In genomic region chr1:36450919-36451305, GRCh38 we compare ENCODE assay signal across 8 cellular contexts. TPM values are rescaled to one million over a fixed set of nuclear protein-coding genes. Genes with fewer than 3 reads are reported as not detected.
DNase-seq lines count a peak whose midpoint lies in the region; ATAC-seq and TF ChIP-seq lines count a peak whose summit lies in the region.

No MANE protein-coding gene starts in this region.

- TF ChIP-seq POLR2A in adrenal gland (IDR thresholded peaks at IDR 0.05) (no peak), stomach (IDR thresholded peaks at IDR 0.05) (no peak)

- H3K27me3 Mint-ChIP-seq in IgD-negative memory B cell (no peaks in the 10 kb centered on the region), immature natural killer cell (ENCODE audit: low read depth in 3 of 3) (peaks cover 8 to 11% (median 11%) of the 10 kb centered on the region in 3 donors)

- H3K4me3 Mint-ChIP-seq in IgD-negative memory B cell (peak overlapping the region; percentile 90 to 96 (median 95)), immature natural killer cell (peak overlapping the region; percentile 86 to 94 (median 87))

- H3K9me3 Mint-ChIP-seq in IgD-negative memory B cell (peaks cover 0 to 2% (median 0%) of the 10 kb centered on the region in 3 donors), immature natural killer cell (no peaks in the 10 kb centered on the region)

- H3K27me3 ChIP-seq in adrenal gland (no peaks in the 10 kb centered on the region), stomach (no peaks in the 10 kb centered on the region)

- H3K36me3 Mint-ChIP-seq in IgD-negative memory B cell (peaks cover 5% of the 10 kb centered on the region), immature natural killer cell (peaks cover 6 to 12% (median 7%) of the 10 kb centered on the region in 3 donors)

- TF ChIP-seq CTCF in adrenal gland (IDR thresholded peaks at IDR 0.05): no peak
- no peak for TF ChIP-seq CTCF in stomach (IDR thresholded peaks at IDR 0.05)

- no peaks in the 10 kb centered on the region for H3K9me3 ChIP-seq in adrenal gland (replicated peaks in 1 of 3)
- H3K9me3 ChIP-seq in stomach: no peaks in the 10 kb centered on the region

- 28 to 38% (median 32%) methylated on average over 17 to 18 of the region's 18 CpGs for WGBS in adrenal gland, 4 donors
- 26 to 43% (median 39%) methylated on average over 18 of the region's 18 CpGs for WGBS in stomach, 5 donors

- no peak for DNase-seq in adrenal gland
- DNase-seq in immature natural killer cell: no peak
- no peak for DNase-seq in stomach
- DNase-seq in NCI-H1092 treated with DMSO at 0.1 percent for 48 hours (lab: John Stamatoyannopoulos, UW): no peak
- DNase-seq in CD1c-positive myeloid dendritic cell (ENCODE audit: extremely low spot score): no peak

- intact Hi-C loops in adrenal gland (cut with DNase I) (no loop called here), stomach (cut with DNase I; ENCODE audit: low total_unique reads) (no loop called here)

- H3K4me1 ChIP-seq in adrenal gland (replicated peaks in 1 of 2): peaks cover 0 to 3% of the 10 kb centered on the region in 2 donors
- peaks cover 6 to 32% (median 16%) of the 10 kb centered on the region in 4 donors for H3K4me1 ChIP-seq in stomach

- peaks cover 12 to 21% (median 13%) of the 10 kb centered on the region in 3 donors for H3K4me1 Mint-ChIP-seq in IgD-negative memory B cell
- peaks cover 19 to 20% of the 10 kb centered on the region in 2 donors for H3K4me1 Mint-ChIP-seq in immature natural killer cell

- TF ChIP-seq EP300 in stomach (IDR thresholded peaks at IDR 0.05): no peak

- H3K27ac Mint-ChIP-seq in IgD-negative memory B cell (peak overlapping the region; percentile 99), immature natural killer cell (peak overlapping the region; percentile 87 to 96 (median 92))

- ATAC-seq in GM18520 (IDR thresholded peaks at IDR 0.05; ENCODE audit: unreplicated experiment) (no peak), HG02981 (IDR thresholded peaks at IDR 0.05; ENCODE audit: unreplicated experiment) (no peak)

- peak overlapping the region in 2 of 4 donors; percentile 51 to 82 for H3K4me3 ChIP-seq in adrenal gland
- H3K4me3 ChIP-seq in stomach: peak overlapping the region; percentile 59 to 90 (median 66)

- H3K27ac ChIP-seq in adrenal gland: peak overlapping the region; percentile 90 to 97 (median 97)
- H3K27ac ChIP-seq in stomach: peak overlapping the region; percentile 93 to 98 (median 95)

- H3K36me3 ChIP-seq in adrenal gland (replicated peaks in 1 of 2) (peaks cover 0 to 17% of the 10 kb centered on the region in 2 donors), stomach (peaks cover 11 to 25% (median 19%) of the 10 kb centered on the region in 4 donors)

RNA-seq across cellular contexts. Expression of gene OSCP1, which starts 0.7 kb away (rescaled TPM):
- polyA plus RNA-seq in IgD-negative memory B cell: 0.74 TPM
- total RNA-seq in adrenal gland: 10 to 100 TPM in 5 of 8 donors, 1 to 10 TPM in 3; 5.5 to 17.5 (median 10.7) TPM
- polyA plus RNA-seq in adrenal gland: 10 to 100 TPM; 11.1 to 20.5 (median 14.1) TPM
- 1 to 10 TPM in 1 of 3 donors, not detected in 2; 2.7 TPM for polyA plus RNA-seq in immature natural killer cell
- 10 to 100 TPM in 2 of 5 donors, 1 to 10 TPM in 3; 1.7 to 69.4 (median 9.7) TPM for total RNA-seq in stomach
- 1 to 10 TPM; 5.3 to 9.5 (median 8.6) TPM for polyA plus RNA-seq in stomach

RNA-seq across cellular contexts. Expression of gene MRPS15, which starts 13.3 kb away (rescaled TPM):
- 72.0 TPM for polyA plus RNA-seq in IgD-negative memory B cell
- 100 to 1,000 TPM in 1 of 8 donors, 10 to 100 TPM in 7; 49.8 to 116 (median 68.8) TPM for total RNA-seq in adrenal gland
- 100 to 1,000 TPM; 156 to 287 (median 256) TPM for polyA plus RNA-seq in adrenal gland
- polyA plus RNA-seq in immature natural killer cell: 100 to 1,000 TPM in 1 of 3 donors, 10 to 100 TPM in 2; 59.8 to 106 (median 63.8) TPM
- total RNA-seq in stomach: 100 to 1,000 TPM in 1 of 5 donors, 10 to 100 TPM in 4; 21.9 to 110 (median 33.8) TPM
- polyA plus RNA-seq in stomach: 100 to 1,000 TPM; 152 to 163 (median 161) TPM

RNA-seq across cellular contexts. Expression of gene CSF3R, which starts 31.8 kb away (rescaled TPM):
- polyA plus RNA-seq in IgD-negative memory B cell (1.9 TPM), adrenal gland (10 to 100 TPM in 2 of 3 donors, 1 to 10 TPM in 1; 2.3 to 24.5 (median 13.9) TPM), immature natural killer cell (1 to 10 TPM in 2 of 3 donors, under 1 TPM in 1; 0.91 to 3.1 (median 2.0) TPM), stomach (1 to 10 TPM; 1.6 to 6.7 (median 5.8) TPM)
- total RNA-seq in adrenal gland (10 to 100 TPM in 4 of 8 donors, 1 to 10 TPM in 4; 4.6 to 21.7 (median 11.1) TPM), stomach (10 to 100 TPM in 4 of 5 donors, not detected in 1; 12.7 to 30.9 (median 21.2) TPM)

RNA-seq across cellular contexts. Expression of gene LSM10, which starts 53.2 kb away (rescaled TPM):
- polyA plus RNA-seq in IgD-negative memory B cell: 345 TPM
- total RNA-seq in adrenal gland: 10 to 100 TPM; 13.2 to 42.1 (median 34.9) TPM
- polyA plus RNA-seq in adrenal gland: 10 to 100 TPM; 33.5 to 48.7 (median 39.9) TPM
- polyA plus RNA-seq in immature natural killer cell: 100 to 1,000 TPM; 156 to 181 (median 164) TPM
- 100 to 1,000 TPM in 1 of 5 donors, 10 to 100 TPM in 3, 1 to 10 TPM in 1; 5.1 to 261 (median 42.6) TPM for total RNA-seq in stomach
- polyA plus RNA-seq in stomach: 10 to 100 TPM; 46.5 to 65.7 (median 64.8) TPM
